In the genomic region with DNA sequence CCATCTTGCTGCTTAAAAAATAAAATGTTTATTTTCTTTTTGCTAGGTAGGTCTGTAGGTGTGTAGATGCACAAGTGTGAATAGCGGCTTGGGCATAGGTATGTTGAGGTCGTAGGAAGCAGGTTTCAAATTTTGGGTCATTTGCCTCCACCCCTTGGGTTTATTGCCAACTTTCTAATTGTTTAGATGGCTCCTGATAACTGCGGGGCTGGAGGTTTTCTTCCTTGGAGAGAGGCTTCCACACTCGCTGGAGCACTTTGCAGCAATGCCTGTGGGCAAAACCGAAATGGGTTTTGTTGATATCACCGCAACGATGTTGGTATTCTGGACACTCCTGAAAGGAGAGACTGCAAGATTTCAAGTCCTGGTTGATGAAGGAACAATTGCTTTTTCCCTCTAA, we compare ENCODE assay signal across 9 cellular contexts. TPM values are rescaled to one million over a fixed set of nuclear protein-coding genes. Genes with fewer than 3 reads are reported as not detected.
"Had no signal": no experiment of that assay in that cellular context is flagged by ENCODE, and none has a peak within 500 bp of the region (broad histone marks: within the 10 kb centered on the region; RNA-seq: fewer than 3 reads in every experiment).

No MANE protein-coding gene starts in this region.

- FAIRE-seq: G401.6, GM12878, GM12891, GM12892, GM18507, GM19239 had no signal

- DNase-seq: GDM1, GF-D8 had no signal

- ATAC-seq: GM12878 had no signal

- H3K4me3 ChIP-seq: GM12878 had no signal

RNA-seq across cellular contexts. Expression of gene POU4F2, which starts 3.9 kb away (rescaled TPM):
- total RNA-seq: G401, GM12878 had no signal
